ENCODE assay signal across 6 cellular contexts in genomic region chr15:40333922-40334492, GRCh38. TPM values are rescaled to one million over a fixed set of nuclear protein-coding genes. Genes with fewer than 3 reads are reported as not detected.
DNase-seq lines count a peak whose midpoint lies in the region; ATAC-seq, FAIRE-seq and TF ChIP-seq lines count a peak whose summit lies in the region.

No MANE protein-coding gene starts in this region.

- DNase-seq in CD14-positive monocyte (ENCODE audit: low spot score) (peak; percentile 93), RWPE1 (ENCODE audit: low spot score) (no peak), glutamatergic neuron (no peak), GM12892 (ENCODE audit: insufficient read length) (no peak), NCI-H2029 (lab: John Stamatoyannopoulos, UW) (no peak)

- TF ChIP-seq POLR2A in GM12892 (IDR thresholded peaks at IDR 0.05; ENCODE audit: low read depth, low read length): no peak

- H3K4me1 Mint-ChIP-seq in CD14-positive monocyte (peaks cover 88% of the 10 kb centered on the region), glutamatergic neuron (ENCODE audit: low read depth, unreplicated experiment) (peaks cover 36% of the 10 kb centered on the region)
- H3K4me1 Mint-ChIP-seq in stimulated activated memory B cell treated with anti-CD40 and anti-IgM and Interleukin-4, amounts not matched to agents 10 μg/mL and 1 μg/mL and 100 μg/mL, for 72 hours: peaks cover 32% of the 10 kb centered on the region

- intact Hi-C loops in CD14-positive monocyte (cut with micrococcal nuclease): loop anchor here in 1 of 2 donors (1.0 kb wide), 1 partner anchor 9 kb away; no protein-coding TSS in a partner anchor

- peaks cover 0 to 2% (median 0%) of the 10 kb centered on the region in 7 donors for H3K9me3 Mint-ChIP-seq in CD14-positive monocyte
- H3K9me3 Mint-ChIP-seq in glutamatergic neuron (ENCODE audit: unreplicated experiment): peaks cover 11% of the 10 kb centered on the region
- no peaks in the 10 kb centered on the region for H3K9me3 Mint-ChIP-seq in stimulated activated memory B cell treated with anti-CD40 and anti-IgM and Interleukin-4, amounts not matched to agents 10 μg/mL and 1 μg/mL and 100 μg/mL, for 72 hours

- H3K27ac ChIP-seq in RWPE1: peak overlapping the region; percentile 99

- peak; percentile 72 for ATAC-seq in stimulated activated memory B cell treated with anti-CD40 and anti-IgM and Interleukin-4, amounts not matched to agents 10 μg/mL and 1 μg/mL and 100 μg/mL, for 72 hours

- POLR2A ChIA-PET in RWPE1 (lab: Yijun Ruan, JAX; ENCODE audit: low non-redundant PET): no interaction called here

- H3K27ac Mint-ChIP-seq in CD14-positive monocyte (peak overlapping the region; percentile 94 to 99 (median 97)), glutamatergic neuron (ENCODE audit: unreplicated experiment) (no peak overlapping the region)
- H3K27ac Mint-ChIP-seq in stimulated activated memory B cell treated with anti-CD40 and anti-IgM and Interleukin-4, amounts not matched to agents 10 μg/mL and 1 μg/mL and 100 μg/mL, for 72 hours: peak overlapping the region; percentile 73

- CTCF ChIA-PET in RWPE1 (lab: Yijun Ruan, JAX): interaction anchor here (0.6 to 0.9 kb wide), 2 partner anchors 10 to 118 kb away, joined by 3 to 4 read pairs; no protein-coding TSS in a partner anchor

- H3K4me3 Mint-ChIP-seq in CD14-positive monocyte (peak overlapping the region; percentile 78 to 86), glutamatergic neuron (ENCODE audit: unreplicated experiment) (peak overlapping the region; percentile 70)
- H3K4me3 Mint-ChIP-seq in stimulated activated memory B cell treated with anti-CD40 and anti-IgM and Interleukin-4, amounts not matched to agents 10 μg/mL and 1 μg/mL and 100 μg/mL, for 72 hours: peak overlapping the region; percentile 28

- no peak for FAIRE-seq in GM12892 (lab: Jason Lieb, UNC)

- peaks cover 22 to 24% of the 10 kb centered on the region in 2 donors for H3K36me3 Mint-ChIP-seq in CD14-positive monocyte
- H3K36me3 Mint-ChIP-seq in glutamatergic neuron (ENCODE audit: unreplicated experiment): peaks cover 4% of the 10 kb centered on the region
- no peaks in the 10 kb centered on the region for H3K36me3 Mint-ChIP-seq in stimulated activated memory B cell treated with anti-CD40 and anti-IgM and Interleukin-4, amounts not matched to agents 10 μg/mL and 1 μg/mL and 100 μg/mL, for 72 hours

- TF ChIP-seq CTCF in CD14-positive monocyte (IDR thresholded peaks at IDR 0.05) (no peak), RWPE1 (conservative IDR thresholded peaks at IDR 0.05; ENCODE audit: low read depth) (no peak), glutamatergic neuron (IDR thresholded peaks at IDR 0.05; ENCODE audit: partially characterized antibody, unreplicated experiment) (no peak)

- peaks cover 1 to 6% (median 3%) of the 10 kb centered on the region in 3 donors for H3K27me3 Mint-ChIP-seq in CD14-positive monocyte (ENCODE audit: low read depth in 3 of 3)
- H3K27me3 Mint-ChIP-seq in glutamatergic neuron (ENCODE audit: unreplicated experiment): peaks cover 12% of the 10 kb centered on the region
- no peaks in the 10 kb centered on the region for H3K27me3 Mint-ChIP-seq in stimulated activated memory B cell treated with anti-CD40 and anti-IgM and Interleukin-4, amounts not matched to agents 10 μg/mL and 1 μg/mL and 100 μg/mL, for 72 hours

RNA-seq across cellular contexts. Expression of gene CCDC9B, which starts 6.7 kb away (rescaled TPM):
- polyA plus RNA-seq in CD14-positive monocyte: under 1 TPM; 0.13 to 0.39 TPM
- total RNA-seq in glutamatergic neuron (ENCODE audit: unreplicated experiment): 0.49 TPM
- 0.08 TPM for polyA plus RNA-seq in GM12892 (2012; ENCODE audit: missing spikeins)

RNA-seq across cellular contexts. Expression of gene INAFM2, which starts 10.5 kb away (rescaled TPM):
- 1 to 10 TPM; 5.1 to 8.3 TPM for polyA plus RNA-seq in CD14-positive monocyte
- 15.9 TPM for total RNA-seq in glutamatergic neuron (ENCODE audit: unreplicated experiment)
- 4.6 TPM for polyA plus RNA-seq in GM12892 (2012; ENCODE audit: missing spikeins)

RNA-seq across cellular contexts. Expression of gene PHGR1, which starts 16.8 kb away (rescaled TPM):
- not detected for polyA plus RNA-seq in CD14-positive monocyte
- not detected for total RNA-seq in glutamatergic neuron (ENCODE audit: unreplicated experiment)
- polyA plus RNA-seq in GM12892 (2012; ENCODE audit: missing spikeins): not detected

RNA-seq across cellular contexts. Expression of gene DISP2, which starts 24.0 kb away (rescaled TPM):
- polyA plus RNA-seq in CD14-positive monocyte: under 1 TPM in 1 of 2 donors, not detected in 1; 0.01 TPM
- total RNA-seq in glutamatergic neuron (ENCODE audit: unreplicated experiment): 44.3 TPM
- polyA plus RNA-seq in GM12892 (2012; ENCODE audit: missing spikeins): not detected

RNA-seq across cellular contexts. Expression of gene PLCB2, which starts 26.3 kb away (rescaled TPM):
- 10 to 100 TPM; 56.5 to 74.5 TPM for polyA plus RNA-seq in CD14-positive monocyte
- 2.6 TPM for total RNA-seq in glutamatergic neuron (ENCODE audit: unreplicated experiment)
- 8.8 TPM for polyA plus RNA-seq in GM12892 (2012; ENCODE audit: missing spikeins)

Comparison
In these comparisons a context has a peak if more than half of its experiments do, and no peak if none do; other contexts are left out.
1. H3K4me3 Mint-ChIP-seq: peak in every context shown above with its lines; median percentile 82 in CD14-positive monocyte; 70 in glutamatergic neuron; 28 in stimulated activated memory B cell treated with anti-CD40 and anti-IgM and Interleukin-4, amounts not matched to agents 10 μg/mL and 1 μg/mL and 100 μg/mL, for 72 hours.